ENCODE assay signal across 6 cellular contexts in genomic region chr9:602716-603115, GRCh38.
"Had no signal": no experiment of that assay in that cellular context is flagged by ENCODE, and none has a peak within 500 bp of the region (broad histone marks: within the 10 kb centered on the region; RNA-seq: fewer than 3 reads in every experiment).

No MANE protein-coding gene starts in this region.

- H3K27me3 Mint-ChIP-seq: IgD-negative memory B cell had no signal

- H3K9me3 Mint-ChIP-seq: GM23338, H9, IgD-negative memory B cell had no signal

- DNase-seq: H9, HCEC 1CT had no signal

- H3K4me2 ChIP-seq: GM23338 had no signal

- H3K4me1 Mint-ChIP-seq: GM23338, H9, IgD-negative memory B cell had no signal

- H3K4me3 ChIP-seq: GM23338 had no signal

- H3K27ac ChIP-seq: HL-60 had no signal

- H2AFZ ChIP-seq: GM23338 had no signal

- H3K27ac Mint-ChIP-seq: GM23338, H9, IgD-negative memory B cell had no signal

- ATAC-seq: GM23338, HepG2 had no signal

- H3K4me3 Mint-ChIP-seq: GM23338, H9, IgD-negative memory B cell had no signal
